Comparison of ENCODE assay signal across 2 cellular contexts in the genomic region with DNA sequence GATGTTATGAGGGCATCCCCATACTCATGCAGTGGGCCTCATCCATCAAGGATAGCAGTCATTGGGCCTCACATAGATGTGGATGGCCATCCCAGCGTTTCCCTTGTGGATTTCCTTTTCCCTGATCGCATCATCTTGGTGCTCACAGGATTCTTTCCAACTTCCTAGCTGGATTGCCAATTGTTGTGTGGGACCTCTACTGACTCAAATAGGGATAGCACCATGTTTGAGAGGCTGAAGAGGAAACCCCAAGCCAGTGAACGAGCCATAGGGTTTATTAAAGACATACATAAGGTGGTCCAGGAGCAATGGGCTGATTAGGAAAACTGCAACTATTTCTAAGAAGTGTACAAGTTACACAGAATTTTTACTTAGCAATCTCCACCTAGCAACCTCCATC.
TF ChIP-seq lines count a peak whose summit lies in the region.

No MANE protein-coding gene starts in this region.

TF ChIP-seq in IMR-90, 13 proteins besides CTCF, POLR2A, EP300 and RAD21:
- TF ChIP-seq SMC3 (IDR thresholded peaks at IDR 0.05; ENCODE audit: low read depth, low read length) (no peak), USF2 (IDR thresholded peaks at IDR 0.05; ENCODE audit: low read depth, low read length) (no peak)

TF ChIP-seq in H1, 55 proteins besides CTCF, POLR2A, EP300 and RAD21:
- TF ChIP-seq FOSL1 (IDR thresholded peaks at IDR 0.05; ENCODE audit: insufficient read depth, low read depth, low read length): no peak
- TF ChIP-seq, protein P1, sequence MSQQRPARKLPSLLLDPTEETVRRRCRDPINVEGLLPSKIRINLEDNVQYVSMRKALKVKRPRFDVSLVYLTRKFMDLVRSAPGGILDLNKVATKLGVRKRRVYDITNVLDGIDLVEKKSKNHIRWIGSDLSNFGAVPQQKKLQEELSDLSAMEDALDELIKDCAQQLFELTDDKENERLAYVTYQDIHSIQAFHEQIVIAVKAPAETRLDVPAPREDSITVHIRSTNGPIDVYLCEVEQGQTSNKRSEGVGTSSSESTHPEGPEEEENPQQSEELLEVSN (IDR thresholded peaks at IDR 0.05): no peak
- TF ChIP-seq CBX5 (IDR thresholded peaks at IDR 0.05; ENCODE audit: low read depth, low read length): no peak
- no peak for TF ChIP-seq GTF2F1 (IDR thresholded peaks at IDR 0.05; ENCODE audit: borderline replicate concordance, low read depth, low read length)
- no peak for TF ChIP-seq MAFK (IDR thresholded peaks at IDR 0.05; ENCODE audit: low read depth, low read length)
- TF ChIP-seq, protein P2, sequence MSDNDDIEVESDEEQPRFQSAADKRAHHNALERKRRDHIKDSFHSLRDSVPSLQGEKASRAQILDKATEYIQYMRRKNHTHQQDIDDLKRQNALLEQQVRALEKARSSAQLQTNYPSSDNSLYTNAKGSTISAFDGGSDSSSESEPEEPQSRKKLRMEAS (IDR thresholded peaks at IDR 0.05): no peak
- TF ChIP-seq SIRT6 (IDR thresholded peaks at IDR 0.05; ENCODE audit: low read length): no peak
- TF ChIP-seq TAF1 (IDR thresholded peaks at IDR 0.05; ENCODE audit: low read depth, low read length): no peak
- TF ChIP-seq SIX5 (IDR thresholded peaks at IDR 0.05; ENCODE audit: low read depth, low read length): no peak
- TF ChIP-seq USF2 (IDR thresholded peaks at IDR 0.05; ENCODE audit: low read length): no peak
